Comparison of ENCODE assay signal across 15 cellular contexts in the genomic region with DNA sequence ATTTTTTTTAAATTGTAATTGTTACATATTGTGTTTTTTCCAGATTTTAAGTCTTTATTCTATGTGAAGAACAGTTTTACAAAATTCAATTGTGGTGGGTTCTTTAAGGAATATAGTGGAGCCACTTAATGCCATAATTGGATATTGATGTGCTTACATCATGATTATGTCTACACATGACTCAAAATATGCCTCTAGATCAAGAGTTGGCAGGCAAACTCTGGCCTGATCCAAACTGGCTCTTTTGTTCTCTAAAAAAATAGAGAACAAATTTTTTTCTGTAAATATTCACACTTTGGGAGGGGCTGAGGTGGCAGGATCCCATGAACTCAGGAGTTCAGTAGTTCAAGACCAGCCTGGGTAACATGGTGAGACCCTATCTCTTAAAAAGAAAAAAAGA.
"Had no signal": no experiment of that assay in that cellular context is flagged by ENCODE, and none has a peak within 500 bp of the region (broad histone marks: within the 10 kb centered on the region; RNA-seq: fewer than 3 reads in every experiment).

No MANE protein-coding gene starts in this region.

- H3K27ac ChIP-seq: coronary artery, gastrocnemius medialis, ovary, suprapubic skin had no signal

- H3K4me3 ChIP-seq: coronary artery, gastrocnemius medialis, ovary, suprapubic skin had no signal

- H3K36me3 ChIP-seq: gastrocnemius medialis, ovary, suprapubic skin had no signal

- H3K9me3 ChIP-seq: gastrocnemius medialis, ovary, suprapubic skin had no signal

- H3K27me3 ChIP-seq: gastrocnemius medialis, ovary, suprapubic skin had no signal

- ATAC-seq: activated CD4-positive, CD25-positive, alpha-beta regulatory T cell treated with anti-CD3 and anti-CD28 coated beads, Interleukin-2, amount 50 U/mL, for 24 hours; activated CD8-positive, alpha-beta memory T cell treated with anti-CD3 and anti-CD28 coated beads, Interleukin-2, amount 10 ng/mL, durations not matched to agents 7 days and 5 days; gastrocnemius medialis; left ventricle myocardium superior had no signal

- DNase-seq: activated CD4-positive, alpha-beta T cell treated with anti-CD3 and anti-CD28 coated beads, Interleukin-2, amount 50 U/mL, for 48 hours; activated CD8-positive, alpha-beta memory T cell treated with anti-CD3 and anti-CD28 coated beads, Interleukin-2, amount 10 ng/mL, durations not matched to agents 7 days and 5 days; activated gamma-delta T cell; activated naive CD8-positive, alpha-beta T cell treated with anti-CD3 and anti-CD28 coated beads, Interleukin-2, amount 10 ng/mL, durations not matched to agents 7 days and 5 days; activated T-cell treated with anti-CD3 and anti-CD28 coated beads, Interleukin-2, amount 50 U/mL, for 48 hours; central memory CD4-positive, alpha-beta T cell; effector memory CD4-positive, alpha-beta T cell; gastrocnemius medialis; left ventricle myocardium superior; ovary; stimulated activated CD4-positive, alpha-beta T cell treated with anti-CD3 and anti-CD28 coated beads, Interleukin-2, amount 100 ng/mL, for 48 hours; stimulated activated naive CD4-positive, alpha-beta T cell treated with Interleukin-2 at 50 U/mL for 16 hours had no signal
